In the genomic region with DNA sequence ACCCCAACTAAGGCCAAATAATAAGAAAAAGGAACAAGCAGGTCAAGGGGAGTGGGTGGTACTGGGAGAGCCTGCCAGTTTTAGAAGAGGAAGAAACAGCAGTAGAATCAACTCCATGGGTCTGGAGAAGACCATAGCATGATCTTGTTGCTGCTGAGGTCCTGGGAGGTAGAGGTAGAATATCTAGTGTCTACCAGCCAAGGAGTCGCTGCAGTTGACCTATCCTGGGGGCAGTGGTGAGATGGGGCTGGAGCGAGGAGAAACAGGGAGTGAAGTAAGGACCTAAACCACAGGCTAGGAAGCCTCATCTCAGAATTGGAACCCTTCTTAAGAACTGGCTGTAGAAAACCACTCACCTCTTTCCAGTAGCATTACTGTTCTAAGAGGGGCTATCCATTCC, we compare ENCODE assay signal across 34 cellular contexts. TPM values are rescaled to one million over a fixed set of nuclear protein-coding genes. Genes with fewer than 3 reads are reported as not detected.
"Had no signal": no experiment of that assay in that cellular context is flagged by ENCODE, and none has a peak within 500 bp of the region (broad histone marks: within the 10 kb centered on the region; RNA-seq: fewer than 3 reads in every experiment).

No MANE protein-coding gene starts in this region.

- H3K27me3 ChIP-seq: brain microvascular endothelial cell, suprapubic skin, tibial nerve, uterus had no signal

- H3K36me3 ChIP-seq: brain microvascular endothelial cell, esophagus squamous epithelium, neural progenitor cell, stomach, suprapubic skin, tibial nerve, uterus had no signal

- H3K4me3 ChIP-seq: coronary artery, esophagus squamous epithelium, neural progenitor cell, psoas muscle, smooth muscle cell, stomach, suprapubic skin, tibial nerve, uterus had no signal

- H3K27ac ChIP-seq: brain microvascular endothelial cell, coronary artery, epithelial cell of prostate, esophagus squamous epithelium, neural progenitor cell, parathyroid adenoma, psoas muscle, stomach, suprapubic skin, tibial nerve, uterus, VCaP had no signal

- ATAC-seq: left cardiac atrium; naive thymus-derived CD8-positive, alpha-beta T cell; psoas muscle; stimulated activated naive B cell treated with anti-CD40 and anti-IgM and Interleukin-4, amounts not matched to agents 10 μg/mL and 1 μg/mL and 100 μg/mL, for 72 hours had no signal

- DNase-seq: activated CD4-positive, alpha-beta memory T cell treated with anti-CD3 and anti-CD28 coated beads for 36 hours; activated CD4-positive, alpha-beta T cell treated with anti-CD3 and anti-CD28 coated beads, Interleukin-2, amount 10 ng/mL, durations not matched to agents 24 days and 14 days; activated CD4-positive, CD25-positive, alpha-beta regulatory T cell treated with anti-CD3 and anti-CD28 coated beads, Interleukin-2, amount 50 U/mL, for 72 hours; activated CD8-positive, alpha-beta memory T cell treated with anti-CD3 and anti-CD28 coated beads, Interleukin-2, amount 50 U/mL, for 48 hours; activated gamma-delta T cell; activated naive CD4-positive, alpha-beta T cell treated with anti-CD3 and anti-CD28 coated beads, Interleukin-2, amount 50 U/mL, for 16 hours; activated T-cell treated with anti-CD3 and anti-CD28 coated beads, Interleukin-2, amount 50 U/mL, for 24 hours; amniotic stem cell; brain microvascular endothelial cell; esophagus squamous epithelium; foreskin melanocyte; islet precursor cell; left cardiac atrium; naive thymus-derived CD8-positive, alpha-beta T cell; occipital lobe; psoas muscle; stimulated activated CD4-positive, alpha-beta T cell treated with anti-CD3 and anti-CD28 coated beads, Interleukin-15, amount 100 ng/mL, for 24 hours; stimulated activated naive B cell treated with anti-CD40 and anti-IgM and Interleukin-4, amounts not matched to agents 10 μg/mL and 1 μg/mL and 100 μg/mL, for 72 hours; stomach; uterus had no signal

- H3K4me1 ChIP-seq: parathyroid adenoma, uterus had no signal

- H3K9me3 ChIP-seq: esophagus squamous epithelium, psoas muscle, stomach, suprapubic skin, tibial nerve, uterus had no signal

RNA-seq across cellular contexts. Expression of gene ROBO4, which starts 8.0 kb away (rescaled TPM):
- total RNA-seq: activated CD4-positive, alpha-beta memory T cell treated with anti-CD3 and anti-CD28 coated beads for 36 hours; activated CD4-positive, alpha-beta T cell treated with anti-CD3 and anti-CD28 coated beads, Interleukin-2, amount 10 ng/mL, durations not matched to agents 24 days and 14 days; naive thymus-derived CD8-positive, alpha-beta T cell; smooth muscle cell; T-helper 1 cell treated with Interleukin-12 subunit alpha and Interleukin-12 subunit beta and Interleukin-4 antibody, amounts not matched to agents 30 ng/mL and 1 ng/mL, for 36 hours had no signal

RNA-seq across cellular contexts. Expression of gene HEPN1, which starts 29.4 kb away (rescaled TPM):
- total RNA-seq: activated CD4-positive, alpha-beta memory T cell treated with anti-CD3 and anti-CD28 coated beads for 36 hours; activated CD4-positive, alpha-beta T cell treated with anti-CD3 and anti-CD28 coated beads, Interleukin-2, amount 10 ng/mL, durations not matched to agents 24 days and 14 days; astrocyte; cardiac septum; cerebellum; esophagus squamous epithelium; left cardiac atrium; lower leg skin; naive thymus-derived CD8-positive, alpha-beta T cell; occipital lobe; psoas muscle; smooth muscle cell; stomach; suprapubic skin; T-helper 1 cell treated with Interleukin-12 subunit alpha and Interleukin-12 subunit beta and Interleukin-4 antibody, amounts not matched to agents 30 ng/mL and 1 ng/mL, for 36 hours; tibial nerve; uterus had no signal

RNA-seq across cellular contexts. Expression of gene HEPACAM, which starts 46.2 kb away (rescaled TPM):
- total RNA-seq: activated CD4-positive, alpha-beta memory T cell treated with anti-CD3 and anti-CD28 coated beads for 36 hours; activated CD4-positive, alpha-beta T cell treated with anti-CD3 and anti-CD28 coated beads, Interleukin-2, amount 10 ng/mL, durations not matched to agents 24 days and 14 days; astrocyte; esophagus squamous epithelium; glomerular endothelial cell; naive thymus-derived CD8-positive, alpha-beta T cell; smooth muscle cell; stomach; T-helper 1 cell treated with Interleukin-12 subunit alpha and Interleukin-12 subunit beta and Interleukin-4 antibody, amounts not matched to agents 30 ng/mL and 1 ng/mL, for 36 hours; uterus had no signal
